Comparison of ENCODE assay signal across 22 cellular contexts in the genomic region with DNA sequence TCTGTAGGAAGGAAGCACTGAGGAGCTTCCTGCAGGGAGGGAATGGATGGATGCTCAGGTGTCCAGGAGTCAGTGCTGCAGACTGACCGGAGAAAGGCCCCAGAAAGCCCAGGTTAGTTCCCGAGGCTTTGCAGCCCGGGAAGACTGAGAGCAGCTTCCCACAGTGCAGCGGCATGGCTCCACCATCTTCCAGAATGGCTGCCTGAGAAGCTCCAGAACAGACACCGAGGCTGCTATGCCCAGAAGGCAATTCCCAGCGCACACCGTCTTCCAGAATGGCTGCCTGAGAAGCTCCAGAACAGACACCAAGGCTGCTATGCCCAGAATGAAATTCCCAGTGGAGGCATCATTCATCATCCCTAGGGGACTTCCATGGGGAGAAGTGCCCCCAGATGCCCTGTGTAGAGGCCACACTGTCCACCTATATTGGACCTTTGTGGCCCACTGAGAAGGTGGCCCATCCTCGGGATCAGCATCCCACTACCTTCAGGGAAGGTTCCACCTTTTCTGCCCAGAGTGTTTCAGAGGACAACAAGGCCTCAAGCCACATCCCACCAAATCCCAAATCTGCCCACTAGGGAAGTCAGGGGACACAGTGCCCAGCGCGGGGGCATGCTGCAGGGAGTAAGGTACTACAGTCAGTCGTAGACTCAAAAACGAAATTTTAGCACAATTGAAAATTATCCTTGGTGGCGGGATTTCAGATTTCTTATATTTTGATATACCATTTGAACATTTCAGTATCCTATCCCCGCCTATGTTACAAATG.
DNase-seq lines count a peak whose midpoint lies in the region; ATAC-seq and TF ChIP-seq lines count a peak whose summit lies in the region.
"Had no signal": no experiment of that assay in that cellular context is flagged by ENCODE, and none has a peak within 500 bp of the region (broad histone marks: within the 10 kb centered on the region; RNA-seq: fewer than 3 reads in every experiment).

No MANE protein-coding gene starts in this region.

- H3K27ac ChIP-seq in WERI-Rb-1 (no peak overlapping the region), suprapubic skin (no peak overlapping the region)
- H3K27ac ChIP-seq: BLaER1 had no signal

- TF ChIP-seq CTCF in WERI-Rb-1 (IDR thresholded peaks at IDR 0.05; ENCODE audit: low read depth, low read length) (no peak), suprapubic skin (IDR thresholded peaks at IDR 0.05) (no peak)

- no peaks in the 10 kb centered on the region for H3K36me3 Mint-ChIP-seq in activated naive CD8-positive, alpha-beta T cell treated with anti-CD3 and anti-CD28 coated beads, Interleukin-2, amount 50 U/mL, for 24 hours (ENCODE audit: low read depth)
- H3K36me3 Mint-ChIP-seq in activated naive CD8-positive, alpha-beta T cell treated with anti-CD3 and anti-CD28 coated beads for 36 hours = no peaks in the 10 kb centered on the region
- H3K36me3 Mint-ChIP-seq: CD14-positive monocyte; CD4-positive, alpha-beta memory T cell; CD4-positive, CD25-positive, alpha-beta regulatory T cell; CD8-positive, alpha-beta memory T cell had no signal

- H3K36me3 ChIP-seq in WERI-Rb-1 = no peaks in the 10 kb centered on the region
- H3K36me3 ChIP-seq in suprapubic skin = no peaks in the 10 kb centered on the region
- H3K36me3 ChIP-seq in H7 (replicated peaks; ENCODE audit: control insufficient read depth, insufficient read depth, low read length) = no peaks in the 10 kb centered on the region
- H3K36me3 ChIP-seq: BE2C, BLaER1 had no signal

- TF ChIP-seq POLR2A in suprapubic skin (IDR thresholded peaks at IDR 0.05) = no peak

- H3K4me3 Mint-ChIP-seq in activated naive CD8-positive, alpha-beta T cell treated with anti-CD3 and anti-CD28 coated beads, Interleukin-2, amount 50 U/mL, for 24 hours = no peak overlapping the region
- H3K4me3 Mint-ChIP-seq in activated naive CD8-positive, alpha-beta T cell treated with anti-CD3 and anti-CD28 coated beads for 36 hours = no peak overlapping the region
- H3K4me3 Mint-ChIP-seq: CD14-positive monocyte; CD4-positive, alpha-beta memory T cell; CD4-positive, CD25-positive, alpha-beta regulatory T cell; CD8-positive, alpha-beta memory T cell had no signal

- 85% methylated on average over 12 of the region's 14 CpGs for WGBS in suprapubic skin

- H3K4me3 ChIP-seq in WERI-Rb-1 (ENCODE audit: low read depth, low read length) (no peak overlapping the region), suprapubic skin (no peak overlapping the region), H7 (ENCODE audit: insufficient read depth, low read depth, low read length) (no peak overlapping the region)
- H3K4me3 ChIP-seq: BLaER1, GM12878 had no signal

- no peaks in the 10 kb centered on the region for H3K9me3 Mint-ChIP-seq in activated naive CD8-positive, alpha-beta T cell treated with anti-CD3 and anti-CD28 coated beads, Interleukin-2, amount 50 U/mL, for 24 hours
- H3K9me3 Mint-ChIP-seq in activated naive CD8-positive, alpha-beta T cell treated with anti-CD3 and anti-CD28 coated beads for 36 hours = no peaks in the 10 kb centered on the region

- H3K27ac Mint-ChIP-seq in activated naive CD8-positive, alpha-beta T cell treated with anti-CD3 and anti-CD28 coated beads, Interleukin-2, amount 50 U/mL, for 24 hours = no peak overlapping the region
- H3K27ac Mint-ChIP-seq in activated naive CD8-positive, alpha-beta T cell treated with anti-CD3 and anti-CD28 coated beads for 36 hours = no peak overlapping the region
- H3K27ac Mint-ChIP-seq: CD14-positive monocyte; CD4-positive, alpha-beta memory T cell; CD8-positive, alpha-beta memory T cell had no signal

- TF ChIP-seq EP300 in suprapubic skin (IDR thresholded peaks at IDR 0.05) = no peak

- H3K27me3 ChIP-seq in WERI-Rb-1 (ENCODE audit: insufficient read depth, low read depth, severe bottlenecking) = no peaks in the 10 kb centered on the region
- H3K27me3 ChIP-seq in suprapubic skin = no peaks in the 10 kb centered on the region
- H3K27me3 ChIP-seq in H7 (ENCODE audit: control insufficient read depth, insufficient read depth, low read length) = no peaks in the 10 kb centered on the region
- H3K27me3 ChIP-seq: BE2C, BLaER1 had no signal

- no peak for DNase-seq in activated naive CD8-positive, alpha-beta T cell treated with anti-CD3 and anti-CD28 coated beads, Interleukin-2, amount 50 U/mL, for 24 hours
- DNase-seq in activated naive CD8-positive, alpha-beta T cell treated with anti-CD3 and anti-CD28 coated beads for 36 hours = no peak
- peak; percentile 1 for DNase-seq in WERI-Rb-1
- DNase-seq in mesenteric fat pad (ENCODE audit: low spot score) = peak; percentile 60
- peak; percentile 17 to 61 for DNase-seq in suprapubic skin (ENCODE audit: low spot score in 2 of 2)
- no peak for DNase-seq in H7
- DNase-seq in LoVo (ENCODE audit: low spot score) = no peak
- DNase-seq: 8988T; BE2C; CD4-positive, alpha-beta memory T cell; CD4-positive, CD25-positive, alpha-beta regulatory T cell; CD8-positive, alpha-beta memory T cell; COR-L47; DMS 273 treated with DMSO at 0.1 percent for 48 hours; DMS153; DMS53; DND-41; GDM1 had no signal

- H3K9me3 ChIP-seq in WERI-Rb-1 (ENCODE audit: severe bottlenecking) (no peaks in the 10 kb centered on the region), suprapubic skin (no peaks in the 10 kb centered on the region)
- H3K9me3 ChIP-seq: BE2C, BLaER1 had no signal

- no peaks in the 10 kb centered on the region for H3K4me1 Mint-ChIP-seq in activated naive CD8-positive, alpha-beta T cell treated with anti-CD3 and anti-CD28 coated beads, Interleukin-2, amount 50 U/mL, for 24 hours
- H3K4me1 Mint-ChIP-seq in activated naive CD8-positive, alpha-beta T cell treated with anti-CD3 and anti-CD28 coated beads for 36 hours = no peaks in the 10 kb centered on the region
- H3K4me1 Mint-ChIP-seq: CD4-positive, alpha-beta memory T cell; CD4-positive, CD25-positive, alpha-beta regulatory T cell; CD8-positive, alpha-beta memory T cell had no signal

- peak; percentile 6 for ATAC-seq in activated naive CD8-positive, alpha-beta T cell treated with anti-CD3 and anti-CD28 coated beads, Interleukin-2, amount 50 U/mL, for 24 hours
- no peak for ATAC-seq in GM18861 (IDR thresholded peaks at IDR 0.05; ENCODE audit: unreplicated experiment)
- ATAC-seq: GM12878 had no signal

- no peaks in the 10 kb centered on the region for H3K4me1 ChIP-seq in suprapubic skin
- H3K4me1 ChIP-seq: BE2C had no signal

- no peaks in the 10 kb centered on the region for H3K27me3 Mint-ChIP-seq in activated naive CD8-positive, alpha-beta T cell treated with anti-CD3 and anti-CD28 coated beads, Interleukin-2, amount 50 U/mL, for 24 hours
- no peaks in the 10 kb centered on the region for H3K27me3 Mint-ChIP-seq in activated naive CD8-positive, alpha-beta T cell treated with anti-CD3 and anti-CD28 coated beads for 36 hours

Comparison
In these comparisons a context has a peak if more than half of its experiments do, and no peak if none do; other contexts are left out.
1. DNase-seq: peak in WERI-Rb-1 (single experiment), mesenteric fat pad (single experiment) and suprapubic skin (2 of 2); none in activated naive CD8-positive, alpha-beta T cell treated with anti-CD3 and anti-CD28 coated beads, Interleukin-2, amount 50 U/mL, for 24 hours (single experiment), activated naive CD8-positive, alpha-beta T cell treated with anti-CD3 and anti-CD28 coated beads for 36 hours (single experiment), H7 (single experiment) and LoVo (single experiment).